ENCODE assay signal across 20 cellular contexts in the genomic region with DNA sequence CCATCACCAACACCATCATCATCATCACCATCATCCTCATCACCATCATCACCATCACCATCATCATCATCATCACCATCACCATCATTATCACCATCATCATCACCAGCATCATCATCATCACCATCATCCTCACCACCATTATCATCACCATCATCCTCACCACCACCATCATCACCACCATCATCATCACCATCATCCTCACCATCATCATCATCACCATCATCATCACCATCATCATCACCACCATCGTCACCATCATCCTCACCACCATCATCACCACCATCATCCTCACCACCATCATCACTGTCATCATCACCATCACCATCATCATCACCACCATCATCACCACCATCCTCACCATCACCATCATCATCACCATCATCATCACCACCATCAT.
DNase-seq lines count a peak whose midpoint lies in the region; ATAC-seq, FAIRE-seq and TF ChIP-seq lines count a peak whose summit lies in the region.
"Had no signal": no experiment of that assay in that cellular context is flagged by ENCODE, and none has a peak within 500 bp of the region (broad histone marks: within the 10 kb centered on the region; RNA-seq: fewer than 3 reads in every experiment).

No MANE protein-coding gene starts in this region.

- H2BK5ac ChIP-seq in neuronal stem cell (ENCODE audit: low read length): no peak overlapping the region

- in situ Hi-C loops in GM12878 (cut with MboI): no loop called here

- H2BK12ac ChIP-seq in neuronal stem cell (ENCODE audit: low read length): no peak overlapping the region

- H4K20me1 ChIP-seq in GM12878 (ENCODE audit: control insufficient read depth, insufficient read depth) (no peaks in the 10 kb centered on the region), GM23338 (replicated peaks; ENCODE audit: insufficient read depth) (no peaks in the 10 kb centered on the region)
- H4K20me1 ChIP-seq: BLaER1 treated with 17β-estradiol and CSF1 and Interleukin-3, amounts not matched to agents 10 nM and 100 nM had no signal

- H3K4me2 ChIP-seq in GM12878 (ENCODE audit: control insufficient read depth, insufficient read depth) (no peak overlapping the region), neuronal stem cell (ENCODE audit: insufficient read depth, low read length, poor library complexity, severe bottlenecking) (no peak overlapping the region), GM23338 (no peak overlapping the region)
- H3K4me2 ChIP-seq: BLaER1 treated with 17β-estradiol and CSF1 and Interleukin-3, amounts not matched to agents 10 nM and 100 nM had no signal

- intact Hi-C loops in GM12878 (cut with micrococcal nuclease; ENCODE audit: unreplicated experiment): no loop called here

- no peaks in the 10 kb centered on the region for H3K4me1 ChIP-seq in HEK293 (ENCODE audit: control insufficient read depth, insufficient read depth, low read length)
- no peaks in the 10 kb centered on the region for H3K4me1 ChIP-seq in GM12878 (ENCODE audit: control insufficient read depth, insufficient read depth, low read length)
- H3K4me1 ChIP-seq in neuronal stem cell (ENCODE audit: control insufficient read depth in 2 of 2, insufficient read depth in 1 of 2, low read depth in 1 of 2, low read length in 2 of 2): no peaks in the 10 kb centered on the region
- no peaks in the 10 kb centered on the region for H3K4me1 ChIP-seq in GM23338 (ENCODE audit: insufficient read depth)
- H3K4me1 ChIP-seq: BLaER1 treated with 17β-estradiol and CSF1 and Interleukin-3, amounts not matched to agents 10 nM and 100 nM had no signal

- H3K18ac ChIP-seq in neuronal stem cell (ENCODE audit: low read length): no peak overlapping the region

- no peak overlapping the region for H3K4me3 Mint-ChIP-seq in chondrocyte (ENCODE audit: unreplicated experiment)
- no peak overlapping the region for H3K4me3 Mint-ChIP-seq in GM23338
- H3K4me3 Mint-ChIP-seq: B cell; CD8-positive, alpha-beta T cell; IgD-negative memory B cell had no signal

- no peak overlapping the region for H2AK5ac ChIP-seq in neuronal stem cell (ENCODE audit: low read depth, low read length)

- H3K36me3 Mint-ChIP-seq in chondrocyte (ENCODE audit: low read depth) (no peaks in the 10 kb centered on the region), GM23338 (ENCODE audit: low read depth) (no peaks in the 10 kb centered on the region; the same call in 2 of the 3 replicates)
- H3K36me3 Mint-ChIP-seq: CD8-positive, alpha-beta T cell had no signal

- no peak overlapping the region for H4K91ac ChIP-seq in neuronal stem cell (ENCODE audit: low read depth, low read length, poor library complexity)

- H3K9me2 ChIP-seq in GM23338 (ENCODE audit: insufficient read depth): no peaks in the 10 kb centered on the region; the same call in 1 of the 2 replicates

- H4K8ac ChIP-seq in neuronal stem cell (ENCODE audit: low read depth, low read length): no peak overlapping the region

- TF ChIP-seq RAD21 in GM12878 (IDR thresholded peaks at IDR 0.05; ENCODE audit: insufficient read depth, low read depth, low read length): no peak

- ATAC-seq in GM12878 (no peak), GM23338 (no peak)
- ATAC-seq: CD8-positive, alpha-beta T cell; HCT116 had no signal

- no peak overlapping the region for H3K4ac ChIP-seq in neuronal stem cell (ENCODE audit: low read length)

- TF ChIP-seq EP300 in GM12878 (IDR thresholded peaks at IDR 0.05; ENCODE audit: borderline replicate concordance in 1 of 2, control insufficient read depth in 1 of 2, low read depth in 2 of 2, low read length in 2 of 2): no peak

- H3K9me3 Mint-ChIP-seq in chondrocyte (ENCODE audit: low read depth) (peaks cover 24% of the 10 kb centered on the region), GM23338 (peaks cover 3% of the 10 kb centered on the region; the same call in 2 of the 3 replicates)

- peak overlapping the region; percentile 11 for H3K14ac ChIP-seq in neuronal stem cell (ENCODE audit: low read length)

- no TSS peak for BruUV-seq in GM12878 (replicated peaks; lab: Mats Ljungman, UMichigan)

- H2AFZ ChIP-seq in GM12878 (ENCODE audit: control insufficient read depth, low read depth, low read length) (no peak overlapping the region), neuronal stem cell (ENCODE audit: low read length) (no peak overlapping the region), GM23338 (no peak overlapping the region)

- H3K9ac ChIP-seq in GM12878 (ENCODE audit: control insufficient read depth, insufficient read depth, low read length) (no peak overlapping the region), neuronal stem cell (ENCODE audit: low read depth, low read length, poor library complexity) (peak overlapping the region; percentile 72)
- H3K9ac ChIP-seq: BLaER1 treated with 17β-estradiol and CSF1 and Interleukin-3, amounts not matched to agents 10 nM and 100 nM had no signal

- SMC1A ChIA-PET in GM12878 (lab: Charles Lee; ENCODE audit: uncharacterized antibody, unreplicated experiment): interaction anchor here (0.6 kb wide), 1 partner anchor 57 kb away, joined by 3 read pairs; no protein-coding TSS in a partner anchor

- no peaks in the 10 kb centered on the region for H3K36me3 ChIP-seq in HEK293 (ENCODE audit: control insufficient read depth in 2 of 2, insufficient read depth in 1 of 2, low read length in 2 of 2)
- H3K36me3 ChIP-seq in GM12878 (ENCODE audit: control insufficient read depth in 2 of 2, insufficient read depth in 2 of 2, low read length in 1 of 2): no peaks in the 10 kb centered on the region
- no peaks in the 10 kb centered on the region for H3K36me3 ChIP-seq in neuronal stem cell (replicated peaks in 1 of 2; ENCODE audit: control insufficient read depth in 2 of 2, insufficient read depth in 2 of 2, low read length in 2 of 2)
- no peaks in the 10 kb centered on the region for H3K36me3 ChIP-seq in GM23338 (ENCODE audit: insufficient read depth)
- H3K36me3 ChIP-seq: BLaER1 treated with 17β-estradiol and CSF1 and Interleukin-3, amounts not matched to agents 10 nM and 100 nM had no signal

- no peak for TF ChIP-seq POLR2A in GM12891 (IDR thresholded peaks at IDR 0.05; ENCODE audit: low read depth, low read length)
- no peak for TF ChIP-seq POLR2A in GM12878 (IDR thresholded peaks at IDR 0.05; ENCODE audit: low read depth, low read length)

- no peak overlapping the region for H3K23ac ChIP-seq in neuronal stem cell (ENCODE audit: low read depth, low read length, poor library complexity)

- no peak overlapping the region for H2BK15ac ChIP-seq in neuronal stem cell (ENCODE audit: low read length)

- H3K27me3 ChIP-seq in GM12878 (replicated peaks in 1 of 2; ENCODE audit: control insufficient read depth in 2 of 2, insufficient read depth in 2 of 2, low read length in 1 of 2) (no peaks in the 10 kb centered on the region), neuronal stem cell (ENCODE audit: control insufficient read depth in 3 of 3, insufficient read depth in 3 of 3, low read depth in 1 of 3, low read length in 3 of 3) (no peaks in the 10 kb centered on the region), GM23338 (ENCODE audit: insufficient read depth) (no peaks in the 10 kb centered on the region)
- H3K27me3 ChIP-seq: BLaER1 treated with 17β-estradiol and CSF1 and Interleukin-3, amounts not matched to agents 10 nM and 100 nM had no signal

- no peaks in the 10 kb centered on the region for H3F3A ChIP-seq in GM23338 (replicated peaks; ENCODE audit: low read depth)

- CTCF ChIA-PET in HEK293 (lab: Yijun Ruan, JAX) (no interaction called here), GM12878 (lab: Yijun Ruan, JAX) (interaction anchor here (0.8 kb wide), 1 partner anchor 36 kb away, joined by 3 read pairs; no protein-coding TSS in a partner anchor)

- RAD21 ChIA-PET in GM12878 (lab: Charles Lee; ENCODE audit: unreplicated experiment): no interaction called here

- no peaks in the 10 kb centered on the region for H3K79me2 ChIP-seq in GM12878 (ENCODE audit: control insufficient read depth, insufficient read depth, low read length)
- H3K79me2 ChIP-seq in GM23338 (replicated peaks; ENCODE audit: insufficient read depth): no peaks in the 10 kb centered on the region

- H3K27ac Mint-ChIP-seq in chondrocyte (ENCODE audit: unreplicated experiment) (no peak overlapping the region), GM23338 (no peak overlapping the region)
- H3K27ac Mint-ChIP-seq: B cell; CD8-positive, alpha-beta T cell; IgD-negative memory B cell had no signal

- no peak for DNase-seq in GM12891 (ENCODE audit: insufficient read length, low spot score)
- no peak for DNase-seq in GM12878 (ENCODE audit: low read depth, low spot score)
- no peak for DNase-seq in neuronal stem cell (ENCODE audit: low spot score)
- DNase-seq in cerebellum (ENCODE audit: low spot score): no peak
- no peak for DNase-seq in chondrocyte (ENCODE audit: low spot score)
- DNase-seq in GM23338 (ENCODE audit: low spot score): no peak
- DNase-seq: Calu3; CD8-positive, alpha-beta T cell; DMS 273 treated with DMSO at 0.1 percent for 48 hours; DMS53; DND-41; EL; Kasumi-1; KG1 had no signal

- H3K27ac ChIP-seq in HEK293 (ENCODE audit: extremely low read depth, low read depth, low read length) (no peak overlapping the region), GM12878 (ENCODE audit: control insufficient read depth, insufficient read depth) (no peak overlapping the region), neuronal stem cell (replicated peaks; ENCODE audit: low read length) (no peak overlapping the region), GM23338 (ENCODE audit: low read depth) (no peak overlapping the region)
- H3K27ac ChIP-seq: BLaER1 treated with 17β-estradiol and CSF1 and Interleukin-3, amounts not matched to agents 10 nM and 100 nM had no signal

- H2BK120ac ChIP-seq in neuronal stem cell (ENCODE audit: low read depth, low read length): no peak overlapping the region

- no peaks in the 10 kb centered on the region for H3K9me3 ChIP-seq in HEK293 (ENCODE audit: control insufficient read depth, insufficient read depth, low read depth, low read length)
- no peaks in the 10 kb centered on the region for H3K9me3 ChIP-seq in GM12878 (replicated peaks; ENCODE audit: control insufficient read depth, insufficient read depth, low read length)
- H3K9me3 ChIP-seq in neuronal stem cell (replicated peaks in 1 of 2; ENCODE audit: control insufficient read depth in 2 of 2, insufficient read depth in 1 of 2, low read depth in 1 of 2, low read length in 2 of 2): no peaks in the 10 kb centered on the region

- TF ChIP-seq CTCF in HEK293 (tag by site-specific recombination; IDR thresholded peaks at IDR 0.05): no peak
- no peak for TF ChIP-seq CTCF in GM12878 (IDR thresholded peaks at IDR 0.05 in 2 of 3, conservative IDR thresholded peaks at IDR 0.05 in 1 of 3; ENCODE audit: control insufficient read depth in 2 of 3, extremely low read depth in 1 of 3, insufficient read depth in 1 of 3, low read depth in 3 of 3, low read length in 3 of 3)
- no peak for TF ChIP-seq CTCF in chondrocyte (IDR thresholded peaks at IDR 0.05)
- TF ChIP-seq CTCF in GM23338 (conservative IDR thresholded peaks at IDR 0.05; ENCODE audit: low read depth in 2 of 2): no peak

- no peak overlapping the region for H3K4me3 ChIP-seq in HEK293 (ENCODE audit: low read depth, low read length)
- H3K4me3 ChIP-seq in GM12878: no peak overlapping the region
- no peak overlapping the region for H3K4me3 ChIP-seq in neuronal stem cell (ENCODE audit: low read length in 2 of 2)
- no peak overlapping the region for H3K4me3 ChIP-seq in GM23338
- H3K4me3 ChIP-seq: BLaER1 treated with 17β-estradiol and CSF1 and Interleukin-3, amounts not matched to agents 10 nM and 100 nM had no signal

- POLR2A ChIA-PET in HEK293 (lab: Yijun Ruan, JAX) (no interaction called here), GM12878 (lab: Charles Lee) (no interaction called here)

- no peaks in the 10 kb centered on the region for H3K4me1 Mint-ChIP-seq in chondrocyte (ENCODE audit: low read depth)
- H3K4me1 Mint-ChIP-seq in GM23338: peaks cover 1% of the 10 kb centered on the region; the same call in 2 of the 3 replicates
- H3K4me1 Mint-ChIP-seq: B cell, IgD-negative memory B cell had no signal

- 0% methylated on average over 1 of the region's 1 CpG for WGBS in GM12878 (ENCODE audit: insufficient coverage, insufficient replicate concordance, low lambda C conversion rate, missing lambda C conversion rate)
- WGBS in neuronal stem cell (ENCODE audit: extremely low coverage in 2 of 2, insufficient read length in 2 of 2, insufficient replicate concordance in 1 of 2), 2 donors: 100% methylated on average over 1 of the region's 1 CpG; no CpG with 5 or more reads in 1 of the 2 donors

- H3K27me3 Mint-ChIP-seq in chondrocyte (ENCODE audit: low read depth): no peaks in the 10 kb centered on the region
- H3K27me3 Mint-ChIP-seq in GM23338 (ENCODE audit: insufficient read depth, low read depth, poor library complexity): peaks cover 4% of the 10 kb centered on the region

- H3K79me1 ChIP-seq in neuronal stem cell (ENCODE audit: low read depth, low read length): no peaks in the 10 kb centered on the region

- FAIRE-seq in GM12891 (lab: Jason Lieb, UNC) (peak; percentile 95), GM12878 (lab: Jason Lieb, UNC) (peak; percentile 84)
- FAIRE-seq: H54 had no signal
